ENCODE assay signal across 1 cellular context in the genomic region with DNA sequence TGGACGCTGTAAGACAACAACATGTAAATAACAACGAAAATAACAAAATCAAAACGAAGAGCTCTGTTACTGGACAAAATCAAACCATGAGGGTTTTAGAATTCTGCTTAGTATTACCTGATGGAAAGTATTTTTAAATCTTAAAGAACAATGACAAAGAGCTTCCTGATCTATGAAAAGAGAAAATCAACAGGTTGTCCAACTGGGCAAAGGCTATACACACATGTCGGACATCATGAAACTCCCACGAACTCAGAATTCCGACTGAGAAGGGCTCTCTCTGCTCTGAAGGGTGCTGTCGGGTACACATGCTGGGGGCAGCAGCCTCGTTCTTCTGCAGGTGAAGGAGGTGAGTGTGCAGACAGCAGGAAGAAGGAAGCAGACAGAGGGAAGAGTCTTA.
TF ChIP-seq lines count a peak whose summit lies in the region.

No MANE protein-coding gene starts in this region.

TF ChIP-seq in IMR-90, 13 proteins besides CTCF, POLR2A, EP300 and RAD21:
- no peak for TF ChIP-seq SMC3 (IDR thresholded peaks at IDR 0.05; ENCODE audit: low read depth, low read length)
- TF ChIP-seq RFX5 (IDR thresholded peaks at IDR 0.05; ENCODE audit: low read depth, low read length), result no peak
- TF ChIP-seq CHD1 (IDR thresholded peaks at IDR 0.05; ENCODE audit: low read depth, low read length), result no peak
- TF ChIP-seq RCOR1 (IDR thresholded peaks at IDR 0.05; ENCODE audit: insufficient replicate concordance, low read length), result no peak
- TF ChIP-seq MAFK (IDR thresholded peaks at IDR 0.05; ENCODE audit: low read depth, low read length), result no peak
- TF ChIP-seq, protein P1, sequence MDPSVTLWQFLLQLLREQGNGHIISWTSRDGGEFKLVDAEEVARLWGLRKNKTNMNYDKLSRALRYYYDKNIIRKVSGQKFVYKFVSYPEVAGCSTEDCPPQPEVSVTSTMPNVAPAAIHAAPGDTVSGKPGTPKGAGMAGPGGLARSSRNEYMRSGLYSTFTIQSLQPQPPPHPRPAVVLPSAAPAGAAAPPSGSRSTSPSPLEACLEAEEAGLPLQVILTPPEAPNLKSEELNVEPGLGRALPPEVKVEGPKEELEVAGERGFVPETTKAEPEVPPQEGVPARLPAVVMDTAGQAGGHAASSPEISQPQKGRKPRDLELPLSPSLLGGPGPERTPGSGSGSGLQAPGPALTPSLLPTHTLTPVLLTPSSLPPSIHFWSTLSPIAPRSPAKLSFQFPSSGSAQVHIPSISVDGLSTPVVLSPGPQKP (IDR thresholded peaks at IDR 0.05; ENCODE audit: borderline replicate concordance, low read depth, low read length), result no peak
- TF ChIP-seq FOS (IDR thresholded peaks at IDR 0.05; ENCODE audit: low read depth, low read length), result no peak
- no peak for TF ChIP-seq CEBPB (IDR thresholded peaks at IDR 0.05; ENCODE audit: low read depth, low read length)
- no peak for TF ChIP-seq MAZ (IDR thresholded peaks at IDR 0.05; ENCODE audit: borderline replicate concordance, low read depth, low read length)
- TF ChIP-seq, protein P2, sequence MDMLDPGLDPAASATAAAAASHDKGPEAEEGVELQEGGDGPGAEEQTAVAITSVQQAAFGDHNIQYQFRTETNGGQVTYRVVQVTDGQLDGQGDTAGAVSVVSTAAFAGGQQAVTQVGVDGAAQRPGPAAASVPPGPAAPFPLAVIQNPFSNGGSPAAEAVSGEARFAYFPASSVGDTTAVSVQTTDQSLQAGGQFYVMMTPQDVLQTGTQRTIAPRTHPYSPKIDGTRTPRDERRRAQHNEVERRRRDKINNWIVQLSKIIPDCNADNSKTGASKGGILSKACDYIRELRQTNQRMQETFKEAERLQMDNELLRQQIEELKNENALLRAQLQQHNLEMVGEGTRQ (IDR thresholded peaks at IDR 0.05; ENCODE audit: low read depth, low read length), result no peak
- TF ChIP-seq NFE2L2 (IDR thresholded peaks at IDR 0.05; ENCODE audit: low read depth, low read length), result no peak
- TF ChIP-seq MXI1 (IDR thresholded peaks at IDR 0.05; ENCODE audit: borderline replicate concordance, low read depth, low read length), result no peak
